Comparison of ENCODE assay signal across 16 cellular contexts in the genomic region with DNA sequence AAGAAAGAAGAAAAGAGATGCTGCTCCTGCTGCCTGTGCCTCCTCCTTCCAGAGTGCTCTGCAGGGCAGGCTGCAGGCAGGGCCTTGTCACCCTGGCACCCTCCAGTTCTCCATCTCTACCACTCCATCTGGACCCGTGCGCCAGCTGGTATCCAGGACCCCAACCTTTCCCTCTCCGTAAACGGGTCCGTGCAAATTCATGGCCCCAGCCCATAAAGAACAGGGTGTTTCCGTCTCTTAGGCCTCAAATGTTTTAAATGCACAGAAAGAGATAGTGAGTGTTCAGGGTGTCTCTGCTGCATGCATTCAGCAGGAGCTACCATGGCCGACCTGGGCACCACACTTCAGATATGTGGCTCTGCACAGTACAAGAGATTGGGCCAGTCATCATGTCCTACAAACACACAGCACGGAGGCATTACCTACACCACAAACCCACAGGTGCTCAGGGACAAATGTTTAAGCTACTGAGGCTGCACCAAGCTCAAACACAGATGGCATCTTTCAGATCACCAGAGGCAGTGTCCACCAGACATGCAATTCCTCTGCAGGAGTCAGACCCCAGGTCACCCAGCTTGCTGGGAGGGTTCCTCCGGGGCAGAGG.
"Had no signal": no experiment of that assay in that cellular context is flagged by ENCODE, and none has a peak within 500 bp of the region (broad histone marks: within the 10 kb centered on the region; RNA-seq: fewer than 3 reads in every experiment).

No MANE protein-coding gene starts in this region.

- FAIRE-seq: endothelial cell of umbilical vein, frontal cortex, islet of Langerhans, pancreas had no signal

- H3K36me3 ChIP-seq: breast epithelium, heart left ventricle, neural progenitor cell, pancreas had no signal

- H3K27ac ChIP-seq: breast epithelium, neural progenitor cell, pancreas, SK-N-MC had no signal

- ATAC-seq: activated CD8-positive, alpha-beta T cell treated with anti-CD3 and anti-CD28 coated beads for 36 hours; activated naive CD4-positive, alpha-beta T cell treated with anti-CD3 and anti-CD28 coated beads, Interleukin-2, amount 50 U/mL, for 72 hours; heart left ventricle; pancreas; T-cell had no signal

- H3K4me3 ChIP-seq: breast epithelium, heart left ventricle, neural progenitor cell, pancreas, SK-N-MC had no signal

- DNase-seq: activated CD4-positive, alpha-beta T cell treated with anti-CD3 and anti-CD28 coated beads for 4 hours; activated CD8-positive, alpha-beta T cell treated with anti-CD3 and anti-CD28 coated beads for 36 hours; retina; stimulated activated CD4-positive, alpha-beta T cell treated with anti-CD3 and anti-CD28 coated beads, Interleukin-1b, Interleukin-23, amount 100 ng/mL, for 48 hours; stimulated activated naive CD4-positive, alpha-beta T cell; T1000 had no signal

- H3K9me3 ChIP-seq: pancreas had no signal

- H3K27me3 ChIP-seq: heart left ventricle, neural progenitor cell, pancreas had no signal

- H3K4me1 ChIP-seq: breast epithelium, neural progenitor cell, pancreas had no signal

- H3K9ac ChIP-seq: neural progenitor cell had no signal
